In the genomic region with DNA sequence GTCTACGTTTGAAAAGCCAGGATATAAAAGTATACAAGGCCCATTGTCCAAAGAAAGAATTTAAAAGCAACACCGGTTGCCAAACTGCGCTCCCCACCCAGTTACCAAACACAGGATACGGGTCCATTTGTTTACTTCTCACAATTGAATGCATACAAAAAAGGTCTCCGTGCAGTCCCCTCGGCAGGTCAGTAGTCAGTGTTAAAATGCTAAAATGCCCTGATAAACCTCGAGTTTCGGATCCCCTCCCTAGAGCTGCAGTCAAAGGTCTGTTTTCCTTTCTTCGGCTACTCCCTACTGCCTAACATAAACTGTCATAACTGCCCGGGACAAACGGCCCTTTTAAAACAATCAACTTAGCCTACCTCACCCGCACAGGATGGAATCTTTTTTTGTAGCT, we compare ENCODE assay signal across 9 cellular contexts.
DNase-seq lines count a peak whose midpoint lies in the region; ATAC-seq and TF ChIP-seq lines count a peak whose summit lies in the region.
"Had no signal": no experiment of that assay in that cellular context is flagged by ENCODE, and none has a peak within 500 bp of the region (broad histone marks: within the 10 kb centered on the region; RNA-seq: fewer than 3 reads in every experiment).

No MANE protein-coding gene starts in this region.

- TF ChIP-seq POLR2A in esophagus squamous epithelium (IDR thresholded peaks at IDR 0.05): no peak

- peaks cover 0 to 81% (median 49%) of the 10 kb centered on the region in 3 donors for H3K4me1 ChIP-seq in esophagus squamous epithelium

- WGBS in esophagus squamous epithelium, 2 donors: 69 to 70% methylated on average over 12 of the region's 12 CpGs

- no peaks in the 10 kb centered on the region for H3K27me3 ChIP-seq in CD4-positive, alpha-beta T cell (ENCODE audit: control insufficient read depth, insufficient read depth, low read length)
- H3K27me3 ChIP-seq in esophagus squamous epithelium: no peaks in the 10 kb centered on the region

- DNase-seq in CD4-positive, alpha-beta T cell: no peak
- DNase-seq in NCI-H748 (lab: John Stamatoyannopoulos, UW; ENCODE audit: unreplicated experiment): peak; percentile 87
- no peak for DNase-seq in esophagus squamous epithelium (lab: John Stamatoyannopoulos, UW)
- no peak for DNase-seq in naive thymus-derived CD8-positive, alpha-beta T cell
- no peak for DNase-seq in NCI-H446 (lab: John Stamatoyannopoulos, UW)
- DNase-seq in omental fat pad (ENCODE audit: low spot score): no peak
- DNase-seq: PC-9 had no signal

- POLR2A ChIA-PET in CD4-positive, alpha-beta T cell (lab: Charles Lee): interaction anchor here (0.6 to 8.9 kb wide), 2 partner anchors 13 to 42 kb away, joined by 3 to 104 read pairs; no protein-coding TSS in a partner anchor
- POLR2A ChIA-PET in naive thymus-derived CD8-positive, alpha-beta T cell (lab: Charles Lee): interaction anchor here (0.5 to 0.8 kb wide), 5 partner anchors 12 to 531 kb away, joined by 3 read pairs; no protein-coding TSS in a partner anchor

- no peak overlapping the region for H3K27ac Mint-ChIP-seq in CD4-positive, alpha-beta T cell
- H3K27ac Mint-ChIP-seq in naive thymus-derived CD8-positive, alpha-beta T cell: peak overlapping the region in 9 of 10 donors; percentile 59 to 98 (median 92)

- H3K36me3 Mint-ChIP-seq in CD4-positive, alpha-beta T cell (ENCODE audit: low read depth): peaks cover 100% of the 10 kb centered on the region
- H3K36me3 Mint-ChIP-seq in naive thymus-derived CD8-positive, alpha-beta T cell: peaks cover 3 to 97% (median 37%) of the 10 kb centered on the region in 3 donors

- no peaks in the 10 kb centered on the region for H3K9me3 Mint-ChIP-seq in CD4-positive, alpha-beta T cell
- no peaks in the 10 kb centered on the region for H3K9me3 Mint-ChIP-seq in naive thymus-derived CD8-positive, alpha-beta T cell

- H3K27ac ChIP-seq in CD4-positive, alpha-beta T cell (ENCODE audit: low read depth, low read length): peak overlapping the region; percentile 70
- H3K27ac ChIP-seq in esophagus squamous epithelium: peak overlapping the region; percentile 9 to 74 (median 71)
- H3K27ac ChIP-seq: PC-9 had no signal

- peak overlapping the region; percentile 11 for H3K4me3 Mint-ChIP-seq in CD4-positive, alpha-beta T cell
- peak overlapping the region in 9 of 10 donors; percentile 12 to 75 (median 66) for H3K4me3 Mint-ChIP-seq in naive thymus-derived CD8-positive, alpha-beta T cell

- no peak for TF ChIP-seq CTCF in CD4-positive, alpha-beta T cell (IDR thresholded peaks at IDR 0.05)
- TF ChIP-seq CTCF in esophagus squamous epithelium (IDR thresholded peaks at IDR 0.05): no peak
- no peak for TF ChIP-seq CTCF in omental fat pad (IDR thresholded peaks at IDR 0.05)

- ATAC-seq in CD4-positive, alpha-beta T cell (ENCODE audit: poor library complexity): no peak
- ATAC-seq in naive thymus-derived CD8-positive, alpha-beta T cell: no peak
- ATAC-seq in GM18520 (IDR thresholded peaks at IDR 0.05; ENCODE audit: unreplicated experiment) (no peak), omental fat pad (ENCODE audit: low FRiP score) (no peak), GM21390 (IDR thresholded peaks at IDR 0.05; ENCODE audit: unreplicated experiment) (no peak)

- H3K4me3 ChIP-seq in esophagus squamous epithelium: peak overlapping the region in 1 of 4 donors; percentile 0
- H3K4me3 ChIP-seq: PC-9 had no signal

- intact Hi-C loops in CD4-positive, alpha-beta T cell (cut with DNase I, micrococcal nuclease): loop anchor here in 1 of 2 experiments (2.0 kb wide), 1 partner anchor 16 kb away; no protein-coding TSS in a partner anchor
- intact Hi-C loops in esophagus squamous epithelium (cut with DNase I): no loop called here

- H3K36me3 ChIP-seq in esophagus squamous epithelium: peaks cover 0 to 84% (median 6%) of the 10 kb centered on the region in 3 donors

- H3K27me3 Mint-ChIP-seq in CD4-positive, alpha-beta T cell: no peaks in the 10 kb centered on the region
- no peaks in the 10 kb centered on the region for H3K27me3 Mint-ChIP-seq in naive thymus-derived CD8-positive, alpha-beta T cell

- CTCF ChIA-PET in CD4-positive, alpha-beta T cell (lab: Charles Lee): interaction anchor here (1.1 to 2.0 kb wide), 3 partner anchors 10 to 20 kb away, joined by 3 to 5 read pairs (median 3); no protein-coding TSS in a partner anchor

- H3K9me3 ChIP-seq in CD4-positive, alpha-beta T cell (ENCODE audit: control insufficient read depth, low read length): no peaks in the 10 kb centered on the region
- no peaks in the 10 kb centered on the region for H3K9me3 ChIP-seq in esophagus squamous epithelium

- peaks cover 100% of the 10 kb centered on the region for H3K4me1 Mint-ChIP-seq in CD4-positive, alpha-beta T cell (ENCODE audit: low read depth)
- H3K4me1 Mint-ChIP-seq in naive thymus-derived CD8-positive, alpha-beta T cell: peaks cover 13 to 100% (median 76%) of the 10 kb centered on the region in 4 donors
